ENCODE assay signal across 25 cellular contexts in genomic region chr10:62794306-62794705, GRCh38. TPM values are rescaled to one million over a fixed set of nuclear protein-coding genes. Genes with fewer than 3 reads are reported as not detected.
A peak's percentile ranks its signal among the peaks of the same experiment; 100 is the strongest.
DNase-seq lines count a peak whose midpoint lies in the region; ATAC-seq, FAIRE-seq and TF ChIP-seq lines count a peak whose summit lies in the region.
"Had no signal": no experiment of that assay in that cellular context is flagged by ENCODE, and none has a peak within 500 bp of the region (broad histone marks: within the 10 kb centered on the region; RNA-seq: fewer than 3 reads in every experiment).

No MANE protein-coding gene starts in this region.

- TF ChIP-seq CTCF in osteocyte (IDR thresholded peaks at IDR 0.05): no peak

- H3K4me1 Mint-ChIP-seq in osteocyte (ENCODE audit: unreplicated experiment): peaks cover 26% of the 10 kb centered on the region
- no peaks in the 10 kb centered on the region for H3K4me1 Mint-ChIP-seq in effector memory CD8-positive, alpha-beta T cell (ENCODE audit: low read depth in 2 of 2)
- H3K4me1 Mint-ChIP-seq: CD4-positive, CD25-positive, alpha-beta regulatory T cell had no signal

- peak overlapping the region; percentile 72 for H3K27ac Mint-ChIP-seq in osteocyte (ENCODE audit: unreplicated experiment)
- no peak overlapping the region for H3K27ac Mint-ChIP-seq in effector memory CD8-positive, alpha-beta T cell
- H3K27ac Mint-ChIP-seq: activated CD8-positive, alpha-beta T cell treated with anti-CD3 and anti-CD28 coated beads, Interleukin-2, amount 10 ng/mL, durations not matched to agents 7 days and 5 days; activated naive CD8-positive, alpha-beta T cell treated with anti-CD3 and anti-CD28 coated beads for 36 hours; CD4-positive, CD25-positive, alpha-beta regulatory T cell had no signal

- no peak overlapping the region for H3K4me3 Mint-ChIP-seq in osteocyte (ENCODE audit: unreplicated experiment)
- H3K4me3 Mint-ChIP-seq in effector memory CD8-positive, alpha-beta T cell: no peak overlapping the region
- H3K4me3 Mint-ChIP-seq: activated CD8-positive, alpha-beta T cell treated with anti-CD3 and anti-CD28 coated beads, Interleukin-2, amount 10 ng/mL, durations not matched to agents 7 days and 5 days; activated naive CD8-positive, alpha-beta T cell treated with anti-CD3 and anti-CD28 coated beads for 36 hours; CD4-positive, CD25-positive, alpha-beta regulatory T cell had no signal

- H3K36me3 Mint-ChIP-seq in osteocyte (ENCODE audit: unreplicated experiment): no peaks in the 10 kb centered on the region
- no peaks in the 10 kb centered on the region for H3K36me3 Mint-ChIP-seq in effector memory CD8-positive, alpha-beta T cell (ENCODE audit: insufficient read depth)
- H3K36me3 Mint-ChIP-seq: activated naive CD8-positive, alpha-beta T cell treated with anti-CD3 and anti-CD28 coated beads for 36 hours; CD4-positive, CD25-positive, alpha-beta regulatory T cell had no signal

- peak; percentile 79 for FAIRE-seq in RCC 7860 (lab: Jason Lieb, UNC)
- FAIRE-seq: H54 had no signal

- no peaks in the 10 kb centered on the region for H3K9me3 Mint-ChIP-seq in osteocyte (ENCODE audit: unreplicated experiment)
- H3K9me3 Mint-ChIP-seq in effector memory CD8-positive, alpha-beta T cell: no peaks in the 10 kb centered on the region
- H3K9me3 Mint-ChIP-seq: activated naive CD8-positive, alpha-beta T cell treated with anti-CD3 and anti-CD28 coated beads for 36 hours; CD4-positive, CD25-positive, alpha-beta regulatory T cell had no signal

- DNase-seq in EL (peak; percentile 45), RCC 7860 (ENCODE audit: low spot score) (peak; percentile 75), fibroblast of gingiva (ENCODE audit: low read depth) (peak; percentile 19), osteocyte (ENCODE audit: extremely low spot score, unreplicated experiment) (no peak), C1 segment of cervical spinal cord (lab: John Stamatoyannopoulos, UW) (no peak)
- no peak for DNase-seq in effector memory CD8-positive, alpha-beta T cell
- no peak for DNase-seq in activated CD4-positive, CD25-positive, alpha-beta regulatory T cell treated with anti-CD3 and anti-CD28 coated beads, Interleukin-2, amount 50 U/mL, for 72 hours
- DNase-seq: activated CD4-positive, alpha-beta T cell treated with anti-CD3 and anti-CD28 coated beads for 1 hour; activated CD8-positive, alpha-beta T cell treated with anti-CD3 and anti-CD28 coated beads, Interleukin-2, amount 10 ng/mL, durations not matched to agents 7 days and 5 days; activated effector memory CD4-positive, alpha-beta T cell treated with Interleukin-2 at 50 U/mL for 16 hours; activated naive CD8-positive, alpha-beta T cell treated with anti-CD3 and anti-CD28 coated beads for 36 hours; activated T-cell treated with anti-CD3 and anti-CD28 coated beads for 4 hours; CD4-positive, CD25-positive, alpha-beta regulatory T cell; DMS153; foreskin keratinocyte; NCI-H1105 treated with DMSO at 0.1 percent for 48 hours; NCI-H2081; NCI-H446; posterior cingulate gyrus; SIG-M5; stimulated activated naive CD8-positive, alpha-beta T cell treated with anti-CD3 and anti-CD28 coated beads, Interleukin-15, Interleukin-2, amounts not matched to agents 100 U/mL and 50 U/mL, for 24 hours; tibial artery had no signal

- no peak for ATAC-seq in effector memory CD8-positive, alpha-beta T cell (replicated peaks)
- ATAC-seq in HG03108 (IDR thresholded peaks at IDR 0.05; ENCODE audit: unreplicated experiment): no peak
- ATAC-seq: activated CD8-positive, alpha-beta T cell treated with anti-CD3 and anti-CD28 coated beads, Interleukin-2, amount 10 ng/mL, durations not matched to agents 7 days and 5 days; foreskin keratinocyte; sciatic nerve; stimulated activated naive CD8-positive, alpha-beta T cell treated with anti-CD3 and anti-CD28 coated beads, Interleukin-15, Interleukin-2, amounts not matched to agents 100 U/mL and 50 U/mL, for 24 hours had no signal

- H3K27me3 Mint-ChIP-seq in osteocyte (ENCODE audit: unreplicated experiment): peaks cover 28% of the 10 kb centered on the region
- peaks cover 31 to 44% of the 10 kb centered on the region in 2 donors for H3K27me3 Mint-ChIP-seq in effector memory CD8-positive, alpha-beta T cell

RNA-seq across cellular contexts. Expression of gene ADO, which starts 10.2 kb away (rescaled TPM):
- total RNA-seq in osteocyte: 17.5 and 17.6 TPM in 2 replicates

RNA-seq across cellular contexts. Expression of gene EGR2, which starts 21.9 kb away (rescaled TPM):
- 5.4 and 11.7 TPM in 2 replicates for total RNA-seq in osteocyte
- total RNA-seq: foreskin keratinocyte had no signal

Comparison
In these comparisons a context has a peak if more than half of its experiments do, and no peak if none do; other contexts are left out.
1. DNase-seq: peak in EL (single experiment), RCC 7860 (single experiment) and fibroblast of gingiva (single experiment); none in osteocyte (single experiment), C1 segment of cervical spinal cord (0 of 14), effector memory CD8-positive, alpha-beta T cell (0 of 3) and activated CD4-positive, CD25-positive, alpha-beta regulatory T cell treated with anti-CD3 and anti-CD28 coated beads, Interleukin-2, amount 50 U/mL, for 72 hours (single experiment).